ENCODE assay signal across 1 cellular context in genomic region chr1:155325596-155325893, GRCh38.
TF ChIP-seq lines count a peak whose summit lies in the region.

No MANE protein-coding gene starts in this region.

TF ChIP-seq in GM12878, 131 proteins besides CTCF, POLR2A, EP300 and RAD21:
- no peak for TF ChIP-seq PRDM15 (CRISPR knock-in tag; IDR thresholded peaks at IDR 0.05)
- TF ChIP-seq WRNIP1 (IDR thresholded peaks at IDR 0.05; ENCODE audit: borderline replicate concordance, low read depth, low read length) = no peak
- TF ChIP-seq SPI1 (IDR thresholded peaks at IDR 0.05; ENCODE audit: borderline replicate concordance, insufficient read depth, low read depth, low read length) = no peak
- no peak for TF ChIP-seq ATF3 (IDR thresholded peaks at IDR 0.05; ENCODE audit: borderline replicate concordance, extremely low read depth, low read depth, low read length)
- no peak for TF ChIP-seq RCOR1 (conservative IDR thresholded peaks at IDR 0.05; ENCODE audit: low read depth, low read length)
- no peak for TF ChIP-seq NFIC (IDR thresholded peaks at IDR 0.05; ENCODE audit: low read depth, low read length)
- TF ChIP-seq KAT2A (conservative IDR thresholded peaks at IDR 0.05; ENCODE audit: control insufficient read depth, low read depth, low read length) = no peak
- no peak for TF ChIP-seq NR2C1 (IDR thresholded peaks at IDR 0.05)
- no peak for TF ChIP-seq TBL1XR1 (IDR thresholded peaks at IDR 0.05; ENCODE audit: low read depth, low read length)
- TF ChIP-seq STAT1 (conservative IDR thresholded peaks at IDR 0.05) = no peak
- no peak for TF ChIP-seq NKRF (conservative IDR thresholded peaks at IDR 0.05)
- no peak for TF ChIP-seq ELK1 (IDR thresholded peaks at IDR 0.05; ENCODE audit: low read depth, low read length)
- TF ChIP-seq SIN3A (IDR thresholded peaks at IDR 0.05; ENCODE audit: low read depth, low read length) = no peak
- no peak for TF ChIP-seq BCL3 (IDR thresholded peaks at IDR 0.05; ENCODE audit: borderline replicate concordance, insufficient read depth, low read depth, low read length, poor library complexity, severe bottlenecking)
- TF ChIP-seq ZZZ3 (IDR thresholded peaks at IDR 0.05; ENCODE audit: control insufficient read depth, insufficient read length, low read depth) = no peak
- no peak for TF ChIP-seq MYB (IDR thresholded peaks at IDR 0.05; ENCODE audit: borderline replicate concordance, low read depth, low read length)
- TF ChIP-seq ZNF622 (IDR thresholded peaks at IDR 0.05) = no peak
- TF ChIP-seq PAX5 (IDR thresholded peaks at IDR 0.05; ENCODE audit: borderline replicate concordance, low read depth, low read length) = no peak
- no peak for TF ChIP-seq NR2F1 (conservative IDR thresholded peaks at IDR 0.05)
